In genomic region chr1:42849944-42850343, GRCh38 we compare ENCODE assay signal across 21 cellular contexts.
"Had no signal": no experiment of that assay in that cellular context is flagged by ENCODE, and none has a peak within 500 bp of the region (broad histone marks: within the 10 kb centered on the region; RNA-seq: fewer than 3 reads in every experiment).

No MANE protein-coding gene starts in this region.

- ATAC-seq: heart right ventricle; left lung; naive thymus-derived CD8-positive, alpha-beta T cell; SK-N-SH treated with all-trans-retinoic acid at 6 μM for 48 hours had no signal

- H3K9me3 Mint-ChIP-seq: activated CD4-positive, alpha-beta T cell treated with anti-CD3 and anti-CD28 coated beads, Interleukin-2, amount 10 ng/mL, durations not matched to agents 24 days and 14 days; stimulated activated naive CD8-positive, alpha-beta T cell treated with anti-CD3 and anti-CD28 coated beads, Interleukin-15, Interleukin-2, amounts not matched to agents 100 ng/mL and 50 ng/mL, for 24 hours had no signal

- H3K4me3 ChIP-seq: cardiac muscle cell, heart right ventricle, left lung, lung, thyroid gland had no signal

- DNase-seq: activated CD4-positive, alpha-beta T cell treated with anti-CD3 and anti-CD28 coated beads, Interleukin-2, amount 10 ng/mL, durations not matched to agents 24 days and 14 days; activated CD4-positive, CD25-positive, alpha-beta regulatory T cell; activated CD8-positive, alpha-beta memory T cell treated with anti-CD3 and anti-CD28 coated beads for 24 hours; activated CD8-positive, alpha-beta memory T cell treated with anti-CD3 and anti-CD28 coated beads, Interleukin-2, amount 50 U/mL, for 4 hours; activated effector memory CD4-positive, alpha-beta T cell treated with Interleukin-2 at 50 U/mL for 16 hours; activated naive CD4-positive, alpha-beta T cell treated with anti-CD3 and anti-CD28 coated beads for 36 hours; activated T-cell treated with anti-CD3 and anti-CD28 coated beads, Interleukin-2, amount 50 U/mL, for 48 hours; erythroblast; foreskin fibroblast; heart right ventricle; kidney; left lung; naive thymus-derived CD8-positive, alpha-beta T cell; retina; substantia nigra; T-helper 9 cell; thyroid gland had no signal

- H3K27ac ChIP-seq: cardiac muscle cell, heart right ventricle, left lung, thyroid gland had no signal

- H3K27ac Mint-ChIP-seq: activated CD4-positive, alpha-beta T cell treated with anti-CD3 and anti-CD28 coated beads, Interleukin-2, amount 10 ng/mL, durations not matched to agents 24 days and 14 days; activated naive CD4-positive, alpha-beta T cell treated with anti-CD3 and anti-CD28 coated beads for 36 hours; stimulated activated naive CD8-positive, alpha-beta T cell treated with anti-CD3 and anti-CD28 coated beads, Interleukin-15, Interleukin-2, amounts not matched to agents 100 ng/mL and 50 ng/mL, for 24 hours had no signal

- H3K4me3 Mint-ChIP-seq: activated CD4-positive, alpha-beta T cell treated with anti-CD3 and anti-CD28 coated beads, Interleukin-2, amount 10 ng/mL, durations not matched to agents 24 days and 14 days; activated naive CD4-positive, alpha-beta T cell treated with anti-CD3 and anti-CD28 coated beads for 36 hours; naive thymus-derived CD8-positive, alpha-beta T cell; stimulated activated naive CD8-positive, alpha-beta T cell treated with anti-CD3 and anti-CD28 coated beads, Interleukin-15, Interleukin-2, amounts not matched to agents 100 ng/mL and 50 ng/mL, for 24 hours had no signal

- H3K9me3 ChIP-seq: left lung, thyroid gland had no signal

- H3K27me3 Mint-ChIP-seq: activated CD4-positive, alpha-beta T cell treated with anti-CD3 and anti-CD28 coated beads, Interleukin-2, amount 10 ng/mL, durations not matched to agents 24 days and 14 days; naive thymus-derived CD8-positive, alpha-beta T cell; stimulated activated naive CD8-positive, alpha-beta T cell treated with anti-CD3 and anti-CD28 coated beads, Interleukin-15, Interleukin-2, amounts not matched to agents 100 ng/mL and 50 ng/mL, for 24 hours had no signal
